ENCODE assay signal across 9 cellular contexts in genomic region chr3:55434789-55435188, GRCh38. TPM values are rescaled to one million over a fixed set of nuclear protein-coding genes. Genes with fewer than 3 reads are reported as not detected.
DNase-seq lines count a peak whose midpoint lies in the region; ATAC-seq, FAIRE-seq and TF ChIP-seq lines count a peak whose summit lies in the region.
"Had no signal": no experiment of that assay in that cellular context is flagged by ENCODE, and none has a peak within 500 bp of the region (broad histone marks: within the 10 kb centered on the region; RNA-seq: fewer than 3 reads in every experiment).

No MANE protein-coding gene starts in this region.

- H3K4me3 ChIP-seq in AG09309 (ENCODE audit: control insufficient read depth, low read depth, low read length) = no peak overlapping the region
- H3K4me3 ChIP-seq in foreskin fibroblast (ENCODE audit: low read depth in 1 of 2, low read length in 2 of 2) = no peak overlapping the region
- H3K4me3 ChIP-seq in coronary artery = no peak overlapping the region
- H3K4me3 ChIP-seq: pancreas had no signal

- DNase-seq in AG09309 (ENCODE audit: low read depth) = no peak
- peak; percentile 49 for DNase-seq in RKO (ENCODE audit: low spot score)
- DNase-seq in foreskin fibroblast = peak in 1 of 2 donors; percentile 55
- DNase-seq in posterior vena cava (ENCODE audit: low spot score) = no peak
- no peak for DNase-seq in coronary artery (ENCODE audit: low spot score)
- DNase-seq in NCI-H1105 (lab: John Stamatoyannopoulos, UW) = no peak
- no peak for DNase-seq in GM19239 (ENCODE audit: insufficient read length, low spot score)

- peak; percentile 64 for ATAC-seq in GM18519 (IDR thresholded peaks at IDR 0.05; ENCODE audit: low FRiP score, unreplicated experiment)

- H3K27ac ChIP-seq in coronary artery = no peak overlapping the region
- H3K27ac ChIP-seq: pancreas had no signal

- intact Hi-C loops in posterior vena cava (cut with DNase I) = no loop called here

- TF ChIP-seq CTCF in AG09309 (IDR thresholded peaks at IDR 0.05; ENCODE audit: control insufficient read depth, insufficient read depth, low read depth, low read length, missing control alignments) (peak; percentile 39), foreskin fibroblast (IDR thresholded peaks at IDR 0.05; ENCODE audit: low read depth, low read length) (peak; percentile 29), coronary artery (IDR thresholded peaks at IDR 0.05) (no peak)

- FAIRE-seq in GM19239 (lab: Jason Lieb, UNC) = no peak
- FAIRE-seq: pancreas had no signal

RNA-seq across cellular contexts. Expression of gene WNT5A, which starts 52.3 kb away (rescaled TPM):
- 1 to 10 TPM; 2.2 to 6.7 TPM for total RNA-seq in posterior vena cava
